ENCODE assay signal across 8 cellular contexts in genomic region chr1:204406621-204407020, GRCh38. TPM values are rescaled to one million over a fixed set of nuclear protein-coding genes. Genes with fewer than 3 reads are reported as not detected.
DNase-seq lines count a peak whose midpoint lies in the region; ATAC-seq and TF ChIP-seq lines count a peak whose summit lies in the region.

No MANE protein-coding gene starts in this region.

- H3K79me2 ChIP-seq in neural cell (replicated peaks; ENCODE audit: insufficient read depth, low read length) = peaks cover 85% of the 10 kb centered on the region

- H3K9me3 ChIP-seq in BE2C = no peaks in the 10 kb centered on the region
- H3K9me3 ChIP-seq in duodenal mucosa (ENCODE audit: control insufficient read depth in 1 of 2, low read length in 2 of 2) = no peaks in the 10 kb centered on the region
- H3K9me3 ChIP-seq in neural cell (ENCODE audit: low read length) = no peaks in the 10 kb centered on the region

- TF ChIP-seq RAD21 in neural cell (conservative IDR thresholded peaks at IDR 0.05) = no peak

- H3K4me3 ChIP-seq in BE2C (ENCODE audit: low read depth, low read length) (peak overlapping the region; percentile 97), LNCaP clone FGC (ENCODE audit: low read depth, low read length) (peak overlapping the region; percentile 78), duodenal mucosa (ENCODE audit: low read depth in 1 of 2, low read length in 2 of 2) (peak overlapping the region; percentile 90 to 97), neural cell (ENCODE audit: low read length) (peak overlapping the region; percentile 92)

- ATAC-seq in GM21367 (IDR thresholded peaks at IDR 0.05; ENCODE audit: unreplicated experiment) (no peak), HG02973 (IDR thresholded peaks at IDR 0.05; ENCODE audit: unreplicated experiment) (no peak)

- no peaks in the 10 kb centered on the region for H3K9me2 ChIP-seq in neural cell (ENCODE audit: insufficient read depth, low read length)

- H3K36me3 ChIP-seq in BE2C (peaks cover 45% of the 10 kb centered on the region), duodenal mucosa (ENCODE audit: control insufficient read depth in 1 of 2, insufficient read depth in 2 of 2, low read length in 2 of 2) (peaks cover 10 to 33% of the 10 kb centered on the region in 2 donors), neural cell (ENCODE audit: insufficient read depth, low read length) (no peaks in the 10 kb centered on the region)

- H3F3A ChIP-seq in neural cell (ENCODE audit: insufficient read depth, low read length, poor library complexity, severe bottlenecking) = no peaks in the 10 kb centered on the region

- TF ChIP-seq EP300 in neural cell (conservative IDR thresholded peaks at IDR 0.05; ENCODE audit: poor library complexity, severe bottlenecking) = no peak

- H3K9ac ChIP-seq in duodenal mucosa (ENCODE audit: low read depth in 1 of 2, low read length in 2 of 2) (peak overlapping the region in 1 of 2 donors; percentile 98), neural cell (ENCODE audit: low read length) (no peak overlapping the region)

- TF ChIP-seq CTCF in BE2C (IDR thresholded peaks at IDR 0.05; ENCODE audit: low read depth, low read length) (no peak), LNCaP clone FGC (IDR thresholded peaks at IDR 0.05; ENCODE audit: control insufficient read depth, extremely low read depth, insufficient read depth) (no peak), neural cell (IDR thresholded peaks at IDR 0.05; ENCODE audit: poor library complexity, severe bottlenecking) (no peak)

- H3K27ac ChIP-seq in duodenal mucosa (ENCODE audit: low read depth, low read length) = no peak overlapping the region
- H3K27ac ChIP-seq in neural cell (ENCODE audit: low read length) = no peak overlapping the region

- H3K27me3 ChIP-seq in BE2C (no peaks in the 10 kb centered on the region), duodenal mucosa (ENCODE audit: control insufficient read depth in 1 of 2, insufficient read depth in 2 of 2, low read length in 2 of 2) (no peaks in the 10 kb centered on the region), neural cell (ENCODE audit: insufficient read depth, low read depth, low read length) (no peaks in the 10 kb centered on the region)

- no peak for DNase-seq in BE2C
- no peak for DNase-seq in LNCaP clone FGC (ENCODE audit: low read depth)
- no peak for DNase-seq in central memory CD4-positive, alpha-beta T cell
- no peak for DNase-seq in NCI-H1105 treated with DMSO at 0.1 percent for 48 hours (lab: John Stamatoyannopoulos, UW)

- no peak overlapping the region for H2AFZ ChIP-seq in neural cell (ENCODE audit: low read depth, low read length)

- H3K4me1 ChIP-seq in BE2C (no peaks in the 10 kb centered on the region), duodenal mucosa (ENCODE audit: control insufficient read depth in 1 of 2, insufficient read depth in 2 of 2, low read length in 2 of 2) (peaks cover 5 to 8% of the 10 kb centered on the region in 2 donors)

- H4K20me1 ChIP-seq in neural cell (ENCODE audit: insufficient read depth) = peaks cover 45% of the 10 kb centered on the region

- peak overlapping the region; percentile 71 for H3K4me2 ChIP-seq in neural cell (ENCODE audit: low read length)

TF ChIP-seq in neural cell, 6 proteins besides CTCF, POLR2A, EP300 and RAD21:
- no peak for TF ChIP-seq SMC3 (conservative IDR thresholded peaks at IDR 0.05; ENCODE audit: poor library complexity)
- TF ChIP-seq EZH2 (IDR thresholded peaks at IDR 0.05; ENCODE audit: borderline replicate concordance, insufficient read depth, low read length, poor library complexity, severe bottlenecking) = no peak
- no peak for TF ChIP-seq MXI1 (conservative IDR thresholded peaks at IDR 0.05; ENCODE audit: poor library complexity, severe bottlenecking)
- TF ChIP-seq TAF1 (IDR thresholded peaks at IDR 0.05; ENCODE audit: low read depth) = no peak
- no peak for TF ChIP-seq REST (IDR thresholded peaks at IDR 0.05; ENCODE audit: borderline replicate concordance)
- no peak for TF ChIP-seq POLR2AphosphoS5 (IDR thresholded peaks at IDR 0.05)

RNA-seq across cellular contexts. Expression of gene PPP1R15B, which starts 5.0 kb away (rescaled TPM):
- polyA plus RNA-seq in BE2C (2012; ENCODE audit: insufficient read depth, insufficient read length, low read depth) = 30.8 TPM
- polyA plus RNA-seq in neural cell = 30.1 and 31.2 TPM in 2 replicates
- 55.2 and 55.5 TPM in 2 replicates for polyA minus RNA-seq in neural cell

RNA-seq across cellular contexts. Expression of gene PLEKHA6, which starts 46.9 kb away (rescaled TPM):
- 47.9 TPM for polyA plus RNA-seq in BE2C (2012; ENCODE audit: insufficient read depth, insufficient read length, low read depth)
- polyA plus RNA-seq in neural cell = 22.6 and 25.5 TPM in 2 replicates
- 24.3 and 28.7 TPM in 2 replicates for polyA minus RNA-seq in neural cell
